In genomic region chr15:67089218-67090193, GRCh38 we compare ENCODE assay signal across 10 cellular contexts. TPM values are rescaled to one million over a fixed set of nuclear protein-coding genes. Genes with fewer than 3 reads are reported as not detected.
DNase-seq lines count a peak whose midpoint lies in the region; ATAC-seq, FAIRE-seq and TF ChIP-seq lines count a peak whose summit lies in the region.
"Had no signal": no experiment of that assay in that cellular context is flagged by ENCODE, and none has a peak within 500 bp of the region (broad histone marks: within the 10 kb centered on the region; RNA-seq: fewer than 3 reads in every experiment).

No MANE protein-coding gene starts in this region.

- H3K27ac ChIP-seq in endodermal cell (ENCODE audit: low read depth, low read length) (no peak overlapping the region), psoas muscle (peak overlapping the region; percentile 81)
- H3K27ac ChIP-seq: thoracic aorta had no signal

- H3K4me1 ChIP-seq in endodermal cell (ENCODE audit: control insufficient read depth, insufficient read depth, low read length): peaks cover 54% of the 10 kb centered on the region
- H3K4me1 ChIP-seq in psoas muscle: peaks cover 92% of the 10 kb centered on the region

- H3K4me1 Mint-ChIP-seq in endodermal cell: peaks cover 87% of the 10 kb centered on the region

- no peak overlapping the region for H3K4me3 Mint-ChIP-seq in endodermal cell

- WGBS in endodermal cell (ENCODE audit: insufficient coverage in 1 of 2, insufficient read length in 1 of 2), 2 experiments: 83 to 90% methylated on average over 7 to 15 of the region's 15 CpGs
- 39 to 47% (median 44%) methylated on average over 15 of the region's 15 CpGs for WGBS in psoas muscle, 3 donors

- H3K9me3 Mint-ChIP-seq in endodermal cell: no peaks in the 10 kb centered on the region

- peak; percentile 55 for FAIRE-seq in RCC 7860 (lab: Jason Lieb, UNC)

- no peak overlapping the region for H3K27ac Mint-ChIP-seq in endodermal cell

- H3K36me3 ChIP-seq in endodermal cell (ENCODE audit: control insufficient read depth, insufficient read depth, low read length) (peaks cover 15% of the 10 kb centered on the region), psoas muscle (ENCODE audit: insufficient read depth in 1 of 2, low read depth in 1 of 2) (peaks cover 0 to 7% of the 10 kb centered on the region in 2 donors)
- H3K36me3 ChIP-seq: thoracic aorta had no signal

- peak; percentile 81 for DNase-seq in EL
- peak; percentile 77 for DNase-seq in RCC 7860 (ENCODE audit: low spot score)
- peak; percentile 16 for DNase-seq in endodermal cell
- peak in 1 of 2 donors; percentile 58 for DNase-seq in psoas muscle
- DNase-seq in NCI-H2171 (lab: John Stamatoyannopoulos, UW): no peak
- DNase-seq: activated CD4-positive, alpha-beta T cell treated with anti-CD3 and anti-CD28 coated beads for 48 hours had no signal

- H3K4me3 ChIP-seq in endodermal cell (ENCODE audit: low read length) (no peak overlapping the region), psoas muscle (no peak overlapping the region)
- H3K4me3 ChIP-seq: thoracic aorta had no signal

- no peak for TF ChIP-seq CTCF in endodermal cell (conservative IDR thresholded peaks at IDR 0.05)
- TF ChIP-seq CTCF in psoas muscle (IDR thresholded peaks at IDR 0.05): no peak

- H3K9me3 ChIP-seq in endodermal cell (ENCODE audit: control insufficient read depth, low read length) (no peaks in the 10 kb centered on the region), psoas muscle (no peaks in the 10 kb centered on the region)
- H3K9me3 ChIP-seq: thoracic aorta had no signal

- no peaks in the 10 kb centered on the region for H3K27me3 ChIP-seq in endodermal cell (ENCODE audit: control insufficient read depth, insufficient read depth, low read length, poor library complexity, severe bottlenecking)
- H3K27me3 ChIP-seq in psoas muscle (ENCODE audit: insufficient read depth in 3 of 3, low read length in 2 of 3): no peaks in the 10 kb centered on the region

- no peaks in the 10 kb centered on the region for H3K36me3 Mint-ChIP-seq in endodermal cell (ENCODE audit: low read depth)

- H3K9ac ChIP-seq in endodermal cell (ENCODE audit: extremely low read depth, low read length, poor library complexity, severe bottlenecking): no peak overlapping the region

- ATAC-seq in psoas muscle: peak in 3 of 4 donors; percentile 15 to 44 (median 29)
- no peak for ATAC-seq in GM19023 (IDR thresholded peaks at IDR 0.05; ENCODE audit: unreplicated experiment)
- no peak for ATAC-seq in GM18861 (IDR thresholded peaks at IDR 0.05; ENCODE audit: unreplicated experiment)
- no peak for ATAC-seq in GM18502 (IDR thresholded peaks at IDR 0.05; ENCODE audit: poor library complexity, unreplicated experiment)

- peaks cover 8% of the 10 kb centered on the region for H3K27me3 Mint-ChIP-seq in endodermal cell (ENCODE audit: insufficient read depth)

- intact Hi-C loops in psoas muscle (cut with DNase I): no loop called here

RNA-seq across cellular contexts. Expression of gene SMAD3, which starts 24.1 kb away (rescaled TPM):
- total RNA-seq in endodermal cell (1 to 10 TPM; 7.8 to 9.6 TPM), psoas muscle (10 to 100 TPM; 25.7 to 47.6 (median 44.0) TPM)
- polyA plus RNA-seq in endodermal cell (2013, experiment 1 of 2): 36.7 TPM
- 35.6 TPM for polyA plus RNA-seq in endodermal cell (2013, experiment 2 of 2)
- 10 to 100 TPM in 2 of 3 donors, 1 to 10 TPM in 1; 2.9 to 29.3 (median 20.3) TPM for polyA plus RNA-seq in psoas muscle

Comparison
In these comparisons a context has a peak if more than half of its experiments do, and no peak if none do; other contexts are left out.
1. ATAC-seq: peak in psoas muscle (3 of 4); none in GM19023 (single experiment), GM18861 (single experiment) and GM18502 (single experiment).